8 cellular contexts compared by ENCODE assay signal in the genomic region with DNA sequence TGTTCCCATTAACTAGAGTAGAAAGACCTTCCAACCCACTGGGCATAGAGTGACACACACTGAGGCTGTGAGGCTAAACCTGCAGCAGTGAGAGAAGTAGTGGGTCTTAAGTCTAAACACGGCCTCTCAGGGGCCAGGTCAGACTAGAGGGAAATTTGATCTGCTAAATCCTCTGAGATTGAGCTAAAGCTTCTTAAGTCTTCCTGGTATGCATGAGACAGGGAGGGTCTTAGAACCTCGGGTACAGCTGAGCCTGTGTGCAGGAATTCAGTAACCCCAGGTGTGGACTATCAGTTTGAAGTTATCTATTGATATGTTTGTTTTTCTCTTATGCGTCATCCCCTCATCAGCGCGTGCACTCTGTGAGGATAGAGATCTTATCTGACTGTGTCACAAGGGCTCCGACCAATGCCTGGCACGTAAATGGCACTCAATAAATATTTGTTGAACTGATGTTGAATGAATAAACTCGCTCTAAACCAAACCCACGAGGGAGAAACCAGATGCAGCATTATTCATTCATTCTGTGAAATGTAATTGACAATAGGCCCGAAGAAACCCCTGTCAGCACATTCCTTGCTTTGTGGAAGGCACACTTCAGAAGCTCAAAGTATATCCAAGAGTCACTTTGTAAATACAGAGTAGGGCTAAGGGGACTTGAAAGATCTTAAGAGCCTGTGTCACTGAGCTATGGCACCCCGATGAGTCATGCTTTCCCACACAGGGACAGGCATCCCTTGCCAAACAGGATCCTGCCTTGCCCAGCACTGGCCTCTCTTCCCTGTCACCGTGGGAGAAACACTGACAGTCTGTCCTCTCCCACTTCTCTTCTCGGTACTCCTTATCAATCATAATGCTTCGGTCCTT. TPM values are rescaled to one million over a fixed set of nuclear protein-coding genes. Genes with fewer than 3 reads are reported as not detected.
DNase-seq lines count a peak whose midpoint lies in the region; ATAC-seq and TF ChIP-seq lines count a peak whose summit lies in the region.

No MANE protein-coding gene starts in this region.

- DNase-seq in D341Med (ENCODE audit: low spot score) (peak; percentile 77), NCI-H2196 treated with DMSO at 0.1 percent for 48 hours (lab: John Stamatoyannopoulos, UW; ENCODE audit: unreplicated experiment) (peak; percentile 72), dermis blood vessel endothelial cell (peak; percentile 53), GM10266 (ENCODE audit: extremely low spot score) (no peak)
- no peak for DNase-seq in activated CD8-positive, alpha-beta memory T cell treated with anti-CD3 and anti-CD28 coated beads for 24 hours

- H3K36me3 ChIP-seq in mucosa of stomach (ENCODE audit: control insufficient read depth, insufficient read depth, low read length) = no peaks in the 10 kb centered on the region

- no peak for TF ChIP-seq CTCF in GM10266 (IDR thresholded peaks at IDR 0.05; ENCODE audit: control insufficient read depth, insufficient read depth, low read depth, missing control alignments)

- TF ChIP-seq POLR2A in GM18505 (IDR thresholded peaks at IDR 0.05; ENCODE audit: borderline replicate concordance, extremely low read depth, insufficient read depth, insufficient read length) = no peak

- no peaks in the 10 kb centered on the region for H3K9me3 ChIP-seq in mucosa of stomach (ENCODE audit: control insufficient read depth, low read length)

- peaks cover 44% of the 10 kb centered on the region for H3K4me1 ChIP-seq in mucosa of stomach (ENCODE audit: control insufficient read depth, insufficient read depth, low read length)

- H3K4me3 ChIP-seq in mucosa of stomach (ENCODE audit: low read length) = no peak overlapping the region

- H3K9ac ChIP-seq in mucosa of stomach (ENCODE audit: low read length) = peak overlapping the region; percentile 35

- ATAC-seq in GM18505 (IDR thresholded peaks at IDR 0.05; ENCODE audit: unreplicated experiment) = no peak
- ATAC-seq in HG03342 (IDR thresholded peaks at IDR 0.05; ENCODE audit: unreplicated experiment) = no peak

- no peaks in the 10 kb centered on the region for H3K27me3 ChIP-seq in mucosa of stomach (ENCODE audit: control insufficient read depth, insufficient read depth, low read length)

RNA-seq across cellular contexts. Expression of gene RAB10, which starts 21.7 kb away (rescaled TPM):
- 101 and 176 TPM in 2 replicates for total RNA-seq in dermis blood vessel endothelial cell

RNA-seq across cellular contexts. Expression of gene KIF3C, which starts 29.9 kb away (rescaled TPM):
- total RNA-seq in dermis blood vessel endothelial cell = 12.6 and 23.3 TPM in 2 replicates

Comparison
In these comparisons a context has a peak if more than half of its experiments do, and no peak if none do; other contexts are left out.
1. DNase-seq: peak in D341Med (single experiment), NCI-H2196 treated with DMSO at 0.1 percent for 48 hours (single experiment) and dermis blood vessel endothelial cell (single experiment); none in activated CD8-positive, alpha-beta memory T cell treated with anti-CD3 and anti-CD28 coated beads for 24 hours (single experiment) and GM10266 (single experiment).